In the genomic region with DNA sequence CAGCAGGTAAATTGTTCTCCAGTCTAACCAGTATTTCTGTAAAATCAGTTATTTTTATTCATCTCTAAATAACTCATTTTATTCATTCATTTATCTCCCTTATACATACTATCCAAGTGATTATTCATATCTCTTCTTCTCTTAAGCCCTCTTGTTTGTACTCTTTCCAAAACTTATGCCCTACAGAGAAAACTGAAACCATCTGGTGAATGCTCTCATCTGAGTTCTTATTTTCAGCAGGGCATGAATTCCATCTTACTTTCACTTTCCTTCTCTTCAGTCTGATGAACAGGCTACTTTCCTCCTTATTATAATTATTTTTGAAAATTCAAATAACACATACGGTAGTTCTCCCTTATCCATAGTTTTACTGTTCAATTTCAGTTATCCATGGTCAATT, we compare ENCODE assay signal across 9 cellular contexts.
DNase-seq lines count a peak whose midpoint lies in the region; ATAC-seq and TF ChIP-seq lines count a peak whose summit lies in the region.
"Had no signal": no experiment of that assay in that cellular context is flagged by ENCODE, and none has a peak within 500 bp of the region (broad histone marks: within the 10 kb centered on the region; RNA-seq: fewer than 3 reads in every experiment).

No MANE protein-coding gene starts in this region.

- DNase-seq in adipocyte (ENCODE audit: low read depth) (peak; percentile 82), omental fat pad (ENCODE audit: low spot score) (no peak), globus pallidus (ENCODE audit: low spot score) (no peak), NCI-H510A (lab: John Stamatoyannopoulos, UW) (no peak), SIG-M5 (lab: John Stamatoyannopoulos, UW) (no peak), NCI-H1092 treated with DMSO at 0.1 percent for 48 hours (lab: John Stamatoyannopoulos, UW) (no peak)

- H3K27me3 ChIP-seq in adipocyte (replicated peaks; ENCODE audit: control insufficient read depth, insufficient read depth, low read length) = no peaks in the 10 kb centered on the region

- ATAC-seq in GM18861 (IDR thresholded peaks at IDR 0.05; ENCODE audit: unreplicated experiment) = peak; percentile 81
- ATAC-seq in HG02852 (IDR thresholded peaks at IDR 0.05; ENCODE audit: unreplicated experiment) = peak; percentile 56
- ATAC-seq in omental fat pad (ENCODE audit: low FRiP score) = peak; percentile 41

- peak overlapping the region; percentile 17 for H3K9ac ChIP-seq in adipocyte (ENCODE audit: low read length)
- H3K9ac ChIP-seq: parathyroid adenoma had no signal

- peak overlapping the region; percentile 75 for H3K4me3 ChIP-seq in adipocyte (ENCODE audit: low read length)

- no peaks in the 10 kb centered on the region for H3K9me3 ChIP-seq in adipocyte (ENCODE audit: control insufficient read depth, low read length)

- H3K4me1 ChIP-seq in adipocyte (ENCODE audit: control insufficient read depth, insufficient read depth, low read length) = peaks cover 40% of the 10 kb centered on the region
- H3K4me1 ChIP-seq: parathyroid adenoma had no signal

- peaks cover 31% of the 10 kb centered on the region for H3K36me3 ChIP-seq in adipocyte (ENCODE audit: control insufficient read depth, insufficient read depth, low read length, severe bottlenecking)

- no peak for TF ChIP-seq CTCF in omental fat pad (IDR thresholded peaks at IDR 0.05)
